20 cellular contexts compared by ENCODE assay signal in the genomic region with DNA sequence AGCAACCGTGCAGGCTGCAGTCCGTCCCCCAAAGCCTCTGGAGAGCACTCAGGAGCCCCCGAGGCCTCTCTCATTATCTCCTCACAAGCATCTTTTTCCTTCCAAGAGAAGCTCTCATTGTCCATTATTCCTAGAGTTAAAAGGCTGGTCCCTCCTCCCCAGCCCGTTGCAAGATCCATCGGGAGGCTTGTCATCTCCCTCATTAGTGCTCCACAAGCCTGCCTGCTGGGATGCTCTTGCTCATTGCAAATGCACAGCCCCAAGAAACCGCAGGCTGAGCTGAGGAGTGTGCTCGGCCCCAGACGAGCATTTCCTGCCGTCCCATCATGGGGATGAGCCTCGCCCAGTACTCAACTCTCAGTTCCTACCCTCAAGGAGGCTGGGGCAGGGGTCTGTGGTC. TPM values are rescaled to one million over a fixed set of nuclear protein-coding genes. Genes with fewer than 3 reads are reported as not detected.
DNase-seq lines count a peak whose midpoint lies in the region; ATAC-seq, FAIRE-seq and TF ChIP-seq lines count a peak whose summit lies in the region.
"Had no signal": no experiment of that assay in that cellular context is flagged by ENCODE, and none has a peak within 500 bp of the region (broad histone marks: within the 10 kb centered on the region; RNA-seq: fewer than 3 reads in every experiment).

No MANE protein-coding gene starts in this region.

- H3K27ac Mint-ChIP-seq in astrocyte (ENCODE audit: unreplicated experiment) (no peak overlapping the region), mesothelial cell of epicardium (peak overlapping the region; percentile 69)
- no peak overlapping the region for H3K27ac Mint-ChIP-seq in activated CD8-positive, alpha-beta memory T cell treated with anti-CD3 and anti-CD28 coated beads, Interleukin-2, amount 10 ng/mL, durations not matched to agents 7 days and 5 days
- H3K27ac Mint-ChIP-seq: activated naive CD4-positive, alpha-beta T cell treated with anti-CD3 and anti-CD28 coated beads, Interleukin-2, amount 50 U/mL, for 24 hours had no signal

- H3K79me2 ChIP-seq in astrocyte (ENCODE audit: insufficient read depth, low read length): peaks cover 100% of the 10 kb centered on the region

- H3K4me3 ChIP-seq in heart right ventricle (no peak overlapping the region), astrocyte (ENCODE audit: insufficient read depth, low read depth, low read length) (no peak overlapping the region), uterus (no peak overlapping the region)
- H3K4me3 ChIP-seq: hepatocyte, mucosa of descending colon, tibial nerve had no signal

- CTCF ChIA-PET in activated CD8-positive, alpha-beta memory T cell treated with anti-CD3 and anti-CD28 coated beads, Interleukin-2, amount 10 ng/mL, durations not matched to agents 7 days and 5 days (lab: Charles Lee): no interaction called here

- H3K27me3 ChIP-seq in heart right ventricle: no peaks in the 10 kb centered on the region
- no peaks in the 10 kb centered on the region for H3K27me3 ChIP-seq in astrocyte (ENCODE audit: insufficient read depth, low read length)
- H3K27me3 ChIP-seq in uterus: no peaks in the 10 kb centered on the region
- H3K27me3 ChIP-seq: hepatocyte, tibial nerve had no signal

- H3K36me3 Mint-ChIP-seq in astrocyte (ENCODE audit: low read depth, unreplicated experiment) (peaks cover 25% of the 10 kb centered on the region), mesothelial cell of epicardium (no peaks in the 10 kb centered on the region)
- H3K36me3 Mint-ChIP-seq in activated CD8-positive, alpha-beta memory T cell treated with anti-CD3 and anti-CD28 coated beads, Interleukin-2, amount 10 ng/mL, durations not matched to agents 7 days and 5 days: no peaks in the 10 kb centered on the region
- H3K36me3 Mint-ChIP-seq: activated naive CD4-positive, alpha-beta T cell treated with anti-CD3 and anti-CD28 coated beads, Interleukin-2, amount 50 U/mL, for 24 hours had no signal

- TF ChIP-seq CTCF in heart right ventricle (IDR thresholded peaks at IDR 0.05) (no peak), astrocyte (IDR thresholded peaks at IDR 0.05; ENCODE audit: insufficient read depth, low read depth, low read length) (no peak), mesothelial cell of epicardium (IDR thresholded peaks at IDR 0.05; ENCODE audit: unreplicated experiment) (no peak), uterus (IDR thresholded peaks at IDR 0.05) (no peak)

- 28 to 37% methylated on average over 10 of the region's 10 CpGs for WGBS in heart right ventricle, 2 donors

- H3K9me3 ChIP-seq in heart right ventricle: no peaks in the 10 kb centered on the region
- H3K9me3 ChIP-seq in astrocyte (ENCODE audit: insufficient read depth, low read depth, low read length): no peaks in the 10 kb centered on the region
- no peaks in the 10 kb centered on the region for H3K9me3 ChIP-seq in uterus
- H3K9me3 ChIP-seq: mucosa of descending colon, tibial nerve had no signal

- H3K9ac ChIP-seq in astrocyte (ENCODE audit: low read length): no peak overlapping the region
- H3K9ac ChIP-seq: parathyroid adenoma had no signal

- intact Hi-C loops in heart right ventricle (cut with DNase I) (no loop called here), Right ventricle myocardium superior (cut with DNase I) (no loop called here), uterus (cut with DNase I; ENCODE audit: low total_unique reads) (no loop called here)

- H3K27ac ChIP-seq in heart right ventricle: peak overlapping the region in 8 of 10 donors; percentile 14 to 100 (median 82)
- no peak overlapping the region for H3K27ac ChIP-seq in astrocyte (ENCODE audit: low read depth, low read length)
- H3K27ac ChIP-seq in uterus: peak overlapping the region; percentile 83 to 90
- H3K27ac ChIP-seq: hepatocyte had no signal

- ATAC-seq in heart right ventricle (no peak), Right ventricle myocardium superior (ENCODE audit: poor library complexity) (no peak), HG03432 (IDR thresholded peaks at IDR 0.05; ENCODE audit: unreplicated experiment) (no peak)
- no peak for ATAC-seq in activated CD8-positive, alpha-beta memory T cell treated with anti-CD3 and anti-CD28 coated beads, Interleukin-2, amount 10 ng/mL, durations not matched to agents 7 days and 5 days
- ATAC-seq: mucosa of descending colon had no signal

- no peaks in the 10 kb centered on the region for H3K9me3 Mint-ChIP-seq in astrocyte (ENCODE audit: unreplicated experiment)
- no peaks in the 10 kb centered on the region for H3K9me3 Mint-ChIP-seq in mesothelial cell of epicardium
- H3K9me3 Mint-ChIP-seq in activated CD8-positive, alpha-beta memory T cell treated with anti-CD3 and anti-CD28 coated beads, Interleukin-2, amount 10 ng/mL, durations not matched to agents 7 days and 5 days (ENCODE audit: low read depth): no peaks in the 10 kb centered on the region
- H3K9me3 Mint-ChIP-seq: activated naive CD4-positive, alpha-beta T cell treated with anti-CD3 and anti-CD28 coated beads, Interleukin-2, amount 50 U/mL, for 24 hours had no signal

- peak overlapping the region; percentile 30 for H3K4me2 ChIP-seq in astrocyte (ENCODE audit: low read length)
- H3K4me2 ChIP-seq: hepatocyte had no signal

- no peak for DNase-seq in heart right ventricle
- DNase-seq in Right ventricle myocardium superior: no peak
- DNase-seq in astrocyte (ENCODE audit: low read depth): peak; percentile 60
- DNase-seq in mesothelial cell of epicardium (ENCODE audit: low spot score in 2 of 2, unreplicated experiment in 2 of 2): no peak
- DNase-seq in uterus: peak in 1 of 2 donors; percentile 18
- no peak for DNase-seq in putamen (ENCODE audit: low spot score)
- no peak for DNase-seq in activated CD8-positive, alpha-beta memory T cell treated with anti-CD3 and anti-CD28 coated beads, Interleukin-2, amount 10 ng/mL, durations not matched to agents 7 days and 5 days
- DNase-seq: 8988T; activated CD4-positive, alpha-beta T cell treated with anti-CD3 and anti-CD28 coated beads, Interleukin-2, amount 50 U/mL, for 4 hours; KG1; mucosa of descending colon; NCI-H1048; RPMI8226; small intestine had no signal

- H3K27me3 Mint-ChIP-seq in astrocyte (ENCODE audit: low read depth, unreplicated experiment): no peaks in the 10 kb centered on the region
- no peaks in the 10 kb centered on the region for H3K27me3 Mint-ChIP-seq in mesothelial cell of epicardium (ENCODE audit: low read depth)
- H3K27me3 Mint-ChIP-seq in activated CD8-positive, alpha-beta memory T cell treated with anti-CD3 and anti-CD28 coated beads, Interleukin-2, amount 10 ng/mL, durations not matched to agents 7 days and 5 days: peaks cover 22% of the 10 kb centered on the region
- H3K27me3 Mint-ChIP-seq: activated naive CD4-positive, alpha-beta T cell treated with anti-CD3 and anti-CD28 coated beads, Interleukin-2, amount 50 U/mL, for 24 hours had no signal

- no peak for TF ChIP-seq POLR2A in uterus (IDR thresholded peaks at IDR 0.05)

- no peak for FAIRE-seq in astrocyte (lab: Jason Lieb, UNC)
- FAIRE-seq: bronchial epithelial cell, small intestine had no signal

- H2AFZ ChIP-seq in astrocyte (ENCODE audit: low read depth, low read length): no peak overlapping the region
- H2AFZ ChIP-seq: hepatocyte, parathyroid adenoma had no signal

- peaks cover 94% of the 10 kb centered on the region for H4K20me1 ChIP-seq in astrocyte (ENCODE audit: insufficient read depth, low read length)

- H3K4me1 Mint-ChIP-seq in astrocyte (ENCODE audit: low read depth, unreplicated experiment) (peaks cover 86% of the 10 kb centered on the region), mesothelial cell of epicardium (peaks cover 62% of the 10 kb centered on the region)
- H3K4me1 Mint-ChIP-seq in activated CD8-positive, alpha-beta memory T cell treated with anti-CD3 and anti-CD28 coated beads, Interleukin-2, amount 10 ng/mL, durations not matched to agents 7 days and 5 days: peaks cover 9% of the 10 kb centered on the region
- H3K4me1 Mint-ChIP-seq: activated naive CD4-positive, alpha-beta T cell treated with anti-CD3 and anti-CD28 coated beads, Interleukin-2, amount 50 U/mL, for 24 hours had no signal

- H3K36me3 ChIP-seq in heart right ventricle (no peaks in the 10 kb centered on the region), astrocyte (ENCODE audit: insufficient read depth, low read length) (no peaks in the 10 kb centered on the region), uterus (no peaks in the 10 kb centered on the region)
- H3K36me3 ChIP-seq: tibial nerve had no signal

- peaks cover 42 to 100% (median 96%) of the 10 kb centered on the region in 9 donors for H3K4me1 ChIP-seq in heart right ventricle
- H3K4me1 ChIP-seq in astrocyte (ENCODE audit: insufficient read depth, low read length): peaks cover 40% of the 10 kb centered on the region
- H3K4me1 ChIP-seq in uterus: peaks cover 25 to 35% of the 10 kb centered on the region in 2 donors

- no peak overlapping the region for H3K4me3 Mint-ChIP-seq in astrocyte (ENCODE audit: unreplicated experiment)
- H3K4me3 Mint-ChIP-seq in mesothelial cell of epicardium: no peak overlapping the region
- no peak overlapping the region for H3K4me3 Mint-ChIP-seq in activated CD8-positive, alpha-beta memory T cell treated with anti-CD3 and anti-CD28 coated beads, Interleukin-2, amount 10 ng/mL, durations not matched to agents 7 days and 5 days
- H3K4me3 Mint-ChIP-seq: activated naive CD4-positive, alpha-beta T cell treated with anti-CD3 and anti-CD28 coated beads, Interleukin-2, amount 50 U/mL, for 24 hours had no signal

RNA-seq across cellular contexts. Expression of a gene that starts 23.3 kb away (rescaled TPM):
- total RNA-seq in heart right ventricle (10 to 100 TPM; 37.0 to 59.0 (median 47.6) TPM), Right ventricle myocardium superior (33.6 TPM), astrocyte (94.0 and 96.1 TPM in 2 replicates), mesothelial cell of epicardium (23.4 to 27.0 TPM (median 25.1 TPM) in 3 replicates), uterus (10 to 100 TPM in 3 of 4 donors, 1 to 10 TPM in 1; 9.4 to 56.8 (median 26.8) TPM)
- 10 to 100 TPM in 1 of 2 donors, 1 to 10 TPM in 1; 9.8 to 10.8 TPM for polyA plus RNA-seq in heart right ventricle
- not detected for total RNA-seq in activated CD8-positive, alpha-beta memory T cell treated with anti-CD3 and anti-CD28 coated beads, Interleukin-2, amount 10 ng/mL, durations not matched to agents 7 days and 5 days

Comparison
In these comparisons a context has a peak if more than half of its experiments do, and no peak if none do; other contexts are left out.
1. RNA of a gene that starts 23.3 kb away (total RNA-seq): 94.0 to 96.1 TPM in astrocyte, 37.0 to 59.0 TPM in heart right ventricle, 33.6 TPM in Right ventricle myocardium superior (single experiment), 9.4 to 56.8 TPM in uterus and 23.4 to 27.0 TPM in mesothelial cell of epicardium; not detected in activated CD8-positive, alpha-beta memory T cell treated with anti-CD3 and anti-CD28 coated beads, Interleukin-2, amount 10 ng/mL, durations not matched to agents 7 days and 5 days; every median in the first group is over 4 times any median in the second.